In the genomic region with DNA sequence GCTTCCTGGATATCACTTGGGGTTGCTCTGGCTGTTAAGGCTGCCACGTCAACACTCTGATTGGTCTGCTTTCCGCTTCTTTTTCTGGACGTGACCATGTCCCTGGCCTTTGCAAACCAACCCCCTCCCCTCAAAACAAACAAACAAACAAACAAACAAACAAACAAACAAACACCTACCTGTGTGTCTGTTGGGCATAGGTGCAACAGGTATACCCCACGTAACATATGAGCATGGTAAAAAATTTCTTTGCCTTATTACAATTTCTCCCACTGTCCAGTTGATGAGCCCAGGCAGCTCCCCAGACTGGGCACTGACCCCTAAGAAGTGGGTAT, we compare ENCODE assay signal across 1 cellular context.
TF ChIP-seq lines count a peak whose summit lies in the region.

No MANE protein-coding gene starts in this region.

TF ChIP-seq in K562, 482 proteins besides CTCF, POLR2A, EP300 and RAD21 (continued from another document):
- no peak for TF ChIP-seq PRPF4 (IDR thresholded peaks at IDR 0.05; ENCODE audit: insufficient read depth, low read depth, low read length, poor library complexity, severe bottlenecking)
- TF ChIP-seq ZNF217 (CRISPR knock-in tag; IDR thresholded peaks at IDR 0.05) = no peak
- TF ChIP-seq CHCHD3 (CRISPR knock-in tag; IDR thresholded peaks at IDR 0.05) = no peak
- TF ChIP-seq, protein P1, sequence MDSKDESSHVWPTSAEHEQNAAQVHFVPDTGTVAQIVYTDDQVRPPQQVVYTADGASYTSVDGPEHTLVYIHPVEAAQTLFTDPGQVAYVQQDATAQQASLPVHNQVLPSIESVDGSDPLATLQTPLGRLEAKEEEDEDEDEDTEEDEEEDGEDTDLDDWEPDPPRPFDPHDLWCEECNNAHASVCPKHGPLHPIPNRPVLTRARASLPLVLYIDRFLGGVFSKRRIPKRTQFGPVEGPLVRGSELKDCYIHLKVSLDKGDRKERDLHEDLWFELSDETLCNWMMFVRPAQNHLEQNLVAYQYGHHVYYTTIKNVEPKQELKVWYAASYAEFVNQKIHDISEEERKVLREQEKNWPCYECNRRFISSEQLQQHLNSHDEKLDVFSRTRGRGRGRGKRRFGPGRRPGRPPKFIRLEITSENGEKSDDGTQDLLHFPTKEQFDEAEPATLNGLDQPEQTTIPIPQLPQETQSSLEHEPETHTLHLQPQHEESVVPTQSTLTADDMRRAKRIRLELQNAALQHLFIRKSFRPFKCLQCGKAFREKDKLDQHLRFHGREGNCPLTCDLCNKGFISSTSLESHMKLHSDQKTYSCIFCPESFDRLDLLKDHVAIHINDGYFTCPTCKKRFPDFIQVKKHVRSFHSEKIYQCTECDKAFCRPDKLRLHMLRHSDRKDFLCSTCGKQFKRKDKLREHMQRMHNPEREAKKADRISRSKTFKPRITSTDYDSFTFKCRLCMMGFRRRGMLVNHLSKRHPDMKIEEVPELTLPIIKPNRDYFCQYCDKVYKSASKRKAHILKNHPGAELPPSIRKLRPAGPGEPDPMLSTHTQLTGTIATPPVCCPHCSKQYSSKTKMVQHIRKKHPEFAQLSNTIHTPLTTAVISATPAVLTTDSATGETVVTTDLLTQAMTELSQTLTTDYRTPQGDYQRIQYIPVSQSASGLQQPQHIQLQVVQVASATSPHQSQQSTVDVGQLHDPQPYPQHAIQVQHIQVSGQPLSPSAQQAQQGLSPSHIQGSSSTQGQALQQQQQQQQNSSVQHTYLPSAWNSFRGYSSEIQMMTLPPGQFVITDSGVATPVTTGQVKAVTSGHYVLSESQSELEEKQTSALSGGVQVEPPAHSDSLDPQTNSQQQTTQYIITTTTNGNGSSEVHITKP (IDR thresholded peaks at IDR 0.05; ENCODE audit: partially characterized antibody) = no peak
- TF ChIP-seq TCF7L2 (IDR thresholded peaks at IDR 0.05; ENCODE audit: low read depth, low read length) = no peak
- TF ChIP-seq NR2C2 (CRISPR knock-in tag; IDR thresholded peaks at IDR 0.05) = no peak
- TF ChIP-seq NR2C2 (tag; IDR thresholded peaks at IDR 0.05) = peak; percentile 6; the same call in 1 of the 2 replicates
- TF ChIP-seq, protein P2, sequence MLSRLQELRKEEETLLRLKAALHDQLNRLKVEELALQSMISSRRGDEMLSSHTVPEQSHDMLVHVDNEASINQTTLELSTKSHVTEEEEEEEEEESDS (CRISPR knock-in tag; IDR thresholded peaks at IDR 0.05) = no peak
- no peak for TF ChIP-seq NFE2L1 (tag; IDR thresholded peaks at IDR 0.05; ENCODE audit: borderline replicate concordance, low read depth)
- TF ChIP-seq, protein P3, sequence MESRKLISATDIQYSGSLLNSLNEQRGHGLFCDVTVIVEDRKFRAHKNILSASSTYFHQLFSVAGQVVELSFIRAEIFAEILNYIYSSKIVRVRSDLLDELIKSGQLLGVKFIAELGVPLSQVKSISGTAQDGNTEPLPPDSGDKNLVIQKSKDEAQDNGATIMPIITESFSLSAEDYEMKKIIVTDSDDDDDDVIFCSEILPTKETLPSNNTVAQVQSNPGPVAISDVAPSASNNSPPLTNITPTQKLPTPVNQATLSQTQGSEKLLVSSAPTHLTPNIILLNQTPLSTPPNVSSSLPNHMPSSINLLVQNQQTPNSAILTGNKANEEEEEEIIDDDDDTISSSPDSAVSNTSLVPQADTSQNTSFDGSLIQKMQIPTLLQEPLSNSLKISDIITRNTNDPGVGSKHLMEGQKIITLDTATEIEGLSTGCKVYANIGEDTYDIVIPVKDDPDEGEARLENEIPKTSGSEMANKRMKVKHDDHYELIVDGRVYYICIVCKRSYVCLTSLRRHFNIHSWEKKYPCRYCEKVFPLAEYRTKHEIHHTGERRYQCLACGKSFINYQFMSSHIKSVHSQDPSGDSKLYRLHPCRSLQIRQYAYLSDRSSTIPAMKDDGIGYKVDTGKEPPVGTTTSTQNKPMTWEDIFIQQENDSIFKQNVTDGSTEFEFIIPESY (CRISPR knock-in tag; IDR thresholded peaks at IDR 0.05) = no peak
- TF ChIP-seq, protein P4, sequence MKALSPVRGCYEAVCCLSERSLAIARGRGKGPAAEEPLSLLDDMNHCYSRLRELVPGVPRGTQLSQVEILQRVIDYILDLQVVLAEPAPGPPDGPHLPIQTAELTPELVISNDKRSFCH (CRISPR knock-in tag; IDR thresholded peaks at IDR 0.05) = no peak
- TF ChIP-seq, protein P4 (tag; IDR thresholded peaks at IDR 0.05) = no peak
- peak; percentile 26 for TF ChIP-seq NCOA4 (IDR thresholded peaks at IDR 0.05; ENCODE audit: partially characterized antibody)
- TF ChIP-seq ZNF324 (CRISPR knock-in tag; IDR thresholded peaks at IDR 0.05) = no peak
- no peak for TF ChIP-seq BRD9 (IDR thresholded peaks at IDR 0.05; ENCODE audit: low read depth, partially characterized antibody)
- no peak for TF ChIP-seq ZC3H11A (IDR thresholded peaks at IDR 0.05; ENCODE audit: low read depth, low read length)
- TF ChIP-seq TAF7 (tag; IDR thresholded peaks at IDR 0.05) = peak; percentile 30; the same call in 1 of the 2 replicates
- TF ChIP-seq CHD1 (IDR thresholded peaks at IDR 0.05; ENCODE audit: low read length) = no peak
- TF ChIP-seq RHOXF2B (CRISPR knock-in tag; conservative IDR thresholded peaks at IDR 0.05) = no peak
- TF ChIP-seq, protein P5, sequence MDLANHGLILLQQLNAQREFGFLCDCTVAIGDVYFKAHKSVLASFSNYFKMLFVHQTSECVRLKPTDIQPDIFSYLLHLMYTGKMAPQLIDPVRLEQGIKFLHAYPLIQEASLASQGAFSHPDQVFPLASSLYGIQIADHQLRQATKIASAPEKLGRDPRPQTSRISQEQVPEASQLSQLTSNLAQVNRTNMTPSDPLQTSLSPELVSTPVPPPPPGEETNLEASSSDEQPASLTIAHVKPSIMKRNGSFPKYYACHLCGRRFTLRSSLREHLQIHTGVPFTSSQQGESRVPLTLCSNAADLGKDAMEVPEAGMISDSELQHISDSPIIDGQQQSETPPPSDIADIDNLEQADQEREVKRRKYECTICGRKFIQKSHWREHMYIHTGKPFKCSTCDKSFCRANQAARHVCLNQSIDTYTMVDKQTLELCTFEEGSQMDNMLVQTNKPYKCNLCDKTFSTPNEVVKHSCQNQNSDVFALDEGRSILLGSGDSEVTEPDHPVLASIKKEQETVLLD (IDR thresholded peaks at IDR 0.05) = no peak
- TF ChIP-seq SPI1 (IDR thresholded peaks at IDR 0.05; ENCODE audit: borderline replicate concordance, low read depth, low read length) = no peak
- no peak for TF ChIP-seq ETV6 (IDR thresholded peaks at IDR 0.05; ENCODE audit: borderline replicate concordance in 1 of 2, low read depth in 2 of 2, low read length in 1 of 2)
- TF ChIP-seq ETV6 (CRISPR knock-in tag; IDR thresholded peaks at IDR 0.05; ENCODE audit: borderline replicate concordance) = no peak
- TF ChIP-seq PYGO2 (tag; IDR thresholded peaks at IDR 0.05) = 0 out of 2 replicates have a peak, but pooled peaks have one; percentile 5
- TF ChIP-seq ZNF785 (CRISPR knock-in tag; IDR thresholded peaks at IDR 0.05) = no peak
- TF ChIP-seq PTBP1 (IDR thresholded peaks at IDR 0.05; ENCODE audit: low read depth, low read length) = no peak
- TF ChIP-seq, protein P6, sequence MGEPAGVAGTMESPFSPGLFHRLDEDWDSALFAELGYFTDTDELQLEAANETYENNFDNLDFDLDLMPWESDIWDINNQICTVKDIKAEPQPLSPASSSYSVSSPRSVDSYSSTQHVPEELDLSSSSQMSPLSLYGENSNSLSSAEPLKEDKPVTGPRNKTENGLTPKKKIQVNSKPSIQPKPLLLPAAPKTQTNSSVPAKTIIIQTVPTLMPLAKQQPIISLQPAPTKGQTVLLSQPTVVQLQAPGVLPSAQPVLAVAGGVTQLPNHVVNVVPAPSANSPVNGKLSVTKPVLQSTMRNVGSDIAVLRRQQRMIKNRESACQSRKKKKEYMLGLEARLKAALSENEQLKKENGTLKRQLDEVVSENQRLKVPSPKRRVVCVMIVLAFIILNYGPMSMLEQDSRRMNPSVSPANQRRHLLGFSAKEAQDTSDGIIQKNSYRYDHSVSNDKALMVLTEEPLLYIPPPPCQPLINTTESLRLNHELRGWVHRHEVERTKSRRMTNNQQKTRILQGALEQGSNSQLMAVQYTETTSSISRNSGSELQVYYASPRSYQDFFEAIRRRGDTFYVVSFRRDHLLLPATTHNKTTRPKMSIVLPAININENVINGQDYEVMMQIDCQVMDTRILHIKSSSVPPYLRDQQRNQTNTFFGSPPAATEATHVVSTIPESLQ (CRISPR knock-in tag; IDR thresholded peaks at IDR 0.05) = no peak
- no peak for TF ChIP-seq HSF4 (CRISPR knock-in tag; IDR thresholded peaks at IDR 0.05; ENCODE audit: borderline replicate concordance)
- TF ChIP-seq, protein P7, sequence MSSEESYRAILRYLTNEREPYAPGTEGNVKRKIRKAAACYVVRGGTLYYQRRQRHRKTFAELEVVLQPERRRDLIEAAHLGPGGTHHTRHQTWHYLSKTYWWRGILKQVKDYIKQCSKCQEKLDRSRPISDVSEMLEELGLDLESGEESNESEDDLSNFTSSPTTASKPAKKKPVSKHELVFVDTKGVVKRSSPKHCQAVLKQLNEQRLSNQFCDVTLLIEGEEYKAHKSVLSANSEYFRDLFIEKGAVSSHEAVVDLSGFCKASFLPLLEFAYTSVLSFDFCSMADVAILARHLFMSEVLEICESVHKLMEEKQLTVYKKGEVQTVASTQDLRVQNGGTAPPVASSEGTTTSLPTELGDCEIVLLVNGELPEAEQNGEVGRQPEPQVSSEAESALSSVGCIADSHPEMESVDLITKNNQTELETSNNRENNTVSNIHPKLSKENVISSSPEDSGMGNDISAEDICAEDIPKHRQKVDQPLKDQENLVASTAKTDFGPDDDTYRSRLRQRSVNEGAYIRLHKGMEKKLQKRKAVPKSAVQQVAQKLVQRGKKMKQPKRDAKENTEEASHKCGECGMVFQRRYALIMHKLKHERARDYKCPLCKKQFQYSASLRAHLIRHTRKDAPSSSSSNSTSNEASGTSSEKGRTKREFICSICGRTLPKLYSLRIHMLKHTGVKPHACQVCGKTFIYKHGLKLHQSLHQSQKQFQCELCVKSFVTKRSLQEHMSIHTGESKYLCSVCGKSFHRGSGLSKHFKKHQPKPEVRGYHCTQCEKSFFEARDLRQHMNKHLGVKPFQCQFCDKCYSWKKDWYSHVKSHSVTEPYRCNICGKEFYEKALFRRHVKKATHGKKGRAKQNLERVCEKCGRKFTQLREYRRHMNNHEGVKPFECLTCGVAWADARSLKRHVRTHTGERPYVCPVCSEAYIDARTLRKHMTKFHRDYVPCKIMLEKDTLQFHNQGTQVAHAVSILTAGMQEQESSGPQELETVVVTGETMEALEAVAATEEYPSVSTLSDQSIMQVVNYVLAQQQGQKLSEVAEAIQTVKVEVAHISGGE (CRISPR knock-in tag; IDR thresholded peaks at IDR 0.05) = 0 out of 6 replicates have a peak, but pooled peaks of 1 of the 3 experiments have one; percentile 41
- TF ChIP-seq JUND (IDR thresholded peaks at IDR 0.05; ENCODE audit: borderline replicate concordance, low read depth, low read length) = no peak
- no peak for TF ChIP-seq JUND (tag; IDR thresholded peaks at IDR 0.05; ENCODE audit: borderline replicate concordance, low read depth, low read length)
- no peak for TF ChIP-seq TEAD4 (IDR thresholded peaks at IDR 0.05; ENCODE audit: low read length)
- no peak for TF ChIP-seq TEAD4 (CRISPR knock-in tag; IDR thresholded peaks at IDR 0.05; ENCODE audit: borderline replicate concordance)
- no peak for TF ChIP-seq MECOM (CRISPR knock-in tag; IDR thresholded peaks at IDR 0.05)
- no peak for TF ChIP-seq TCF3 (CRISPR knock-in tag; IDR thresholded peaks at IDR 0.05)
- no peak for TF ChIP-seq RBM17 (IDR thresholded peaks at IDR 0.05; ENCODE audit: borderline replicate concordance, low read depth, low read length)
- TF ChIP-seq ARID2 (IDR thresholded peaks at IDR 0.05) = 0 out of 2 replicates have a peak, but pooled peaks have one; percentile 50
- no peak for TF ChIP-seq ZNF23 (CRISPR knock-in tag; IDR thresholded peaks at IDR 0.05)
- TF ChIP-seq NR4A1 (CRISPR knock-in tag; IDR thresholded peaks at IDR 0.05) = no peak
- 0 out of 2 replicates have a peak, but pooled peaks have one; percentile 13 for TF ChIP-seq NR4A1 (tag; IDR thresholded peaks at IDR 0.05)
- 0 out of 2 replicates have a peak, but pooled peaks have one; percentile 4 for TF ChIP-seq ZBTB17 (CRISPR knock-in tag; IDR thresholded peaks at IDR 0.05)
- TF ChIP-seq NFRKB (IDR thresholded peaks at IDR 0.05; ENCODE audit: low read depth) = 0 out of 2 replicates have a peak, but pooled peaks have one; percentile 30
TF ChIP-seq in K562: peak in this region for 10.
